23 cellular contexts compared by ENCODE assay signal in the genomic region with DNA sequence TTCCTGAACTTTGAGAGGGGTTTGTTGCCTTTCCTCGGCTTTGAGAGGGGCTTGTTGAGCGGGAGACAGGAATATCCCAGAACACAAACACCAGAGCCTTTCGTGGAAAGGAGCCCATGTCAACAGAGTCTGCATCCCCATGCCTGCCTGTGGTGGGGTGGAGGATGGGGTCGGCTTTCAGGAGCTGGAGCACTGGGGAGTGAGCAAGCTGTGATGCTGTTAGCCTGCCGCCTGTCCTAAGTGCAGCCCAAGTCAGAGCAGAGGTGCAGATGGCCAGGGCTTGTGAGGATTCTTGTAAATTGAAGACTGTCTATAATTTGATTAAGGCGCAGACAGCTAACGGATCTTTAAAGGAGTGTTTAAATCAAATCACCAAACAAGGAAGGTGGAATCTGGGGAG.
A peak's percentile ranks its signal among the peaks of the same experiment; 100 is the strongest.
DNase-seq lines count a peak whose midpoint lies in the region; ATAC-seq and TF ChIP-seq lines count a peak whose summit lies in the region.
"Had no signal": no experiment of that assay in that cellular context is flagged by ENCODE, and none has a peak within 500 bp of the region (broad histone marks: within the 10 kb centered on the region; RNA-seq: fewer than 3 reads in every experiment).

No MANE protein-coding gene starts in this region.

- ATAC-seq in stimulated activated naive CD8-positive, alpha-beta T cell treated with anti-CD3 and anti-CD28 coated beads, Interleukin-15, Interleukin-2, amounts not matched to agents 100 U/mL and 50 U/mL, for 24 hours, result peak; percentile 19
- ATAC-seq in stimulated activated naive CD8-positive, alpha-beta T cell treated with anti-CD3 and anti-CD28 coated beads, Interleukin-15, amount 100 ng/mL, for 72 hours, result no peak
- peak; percentile 84 for ATAC-seq in WTC11
- no peak for ATAC-seq in GM19455 (IDR thresholded peaks at IDR 0.05; ENCODE audit: unreplicated experiment)
- no peak for ATAC-seq in HG02840 (IDR thresholded peaks at IDR 0.05; ENCODE audit: low FRiP score, unreplicated experiment)
- no peak for ATAC-seq in GM19463 (IDR thresholded peaks at IDR 0.05; ENCODE audit: unreplicated experiment)
- ATAC-seq: HepG2, K562 had no signal

- no peak overlapping the region for H2BK5ac ChIP-seq in neuronal stem cell (ENCODE audit: low read length)

- H3K27me3 Mint-ChIP-seq in stimulated activated naive CD8-positive, alpha-beta T cell treated with anti-CD3 and anti-CD28 coated beads, Interleukin-15, amount 100 ng/mL, for 72 hours, result peaks cover 23% of the 10 kb centered on the region
- H3K27me3 Mint-ChIP-seq in WTC11 (ENCODE audit: low read depth), result no peaks in the 10 kb centered on the region

- H3K14ac ChIP-seq in neuronal stem cell (ENCODE audit: low read length), result no peak overlapping the region

- no peak overlapping the region for H3K23ac ChIP-seq in neuronal stem cell (ENCODE audit: low read depth, low read length, poor library complexity)

- no peak overlapping the region for H2BK12ac ChIP-seq in neuronal stem cell (ENCODE audit: low read length)

- peak overlapping the region; percentile 11 for H2AK5ac ChIP-seq in neuronal stem cell (ENCODE audit: low read depth, low read length)

- H3K18ac ChIP-seq in neuronal stem cell (ENCODE audit: low read length), result no peak overlapping the region

- no peak overlapping the region for H3K4me3 Mint-ChIP-seq in stimulated activated naive CD8-positive, alpha-beta T cell treated with anti-CD3 and anti-CD28 coated beads, Interleukin-15, amount 100 ng/mL, for 72 hours
- H3K4me3 Mint-ChIP-seq in WTC11, result no peak overlapping the region
- H3K4me3 Mint-ChIP-seq: CD14-positive monocyte had no signal

- no CpG with 5 or more reads among the region's 7 CpGs for WGBS in neuronal stem cell (ENCODE audit: extremely low coverage in 2 of 2, insufficient read length in 2 of 2, insufficient replicate concordance in 1 of 2), 2 donors

- no peak overlapping the region for H3K4me3 ChIP-seq in neuronal stem cell (ENCODE audit: low read length in 2 of 2)
- H3K4me3 ChIP-seq: K562, MG63 had no signal

- CTCF ChIA-PET in WTC11 (lab: Charles Lee), result interaction anchor here (1.2 to 2.3 kb wide), 3 partner anchors 180 to 341 kb away, joined by 5 to 11 read pairs (median 5); no protein-coding TSS in a partner anchor

- H3K79me1 ChIP-seq in neuronal stem cell (ENCODE audit: low read depth, low read length), result no peaks in the 10 kb centered on the region

- H3K36me3 Mint-ChIP-seq in WTC11, result peaks cover 7% of the 10 kb centered on the region; the same call in 1 of the 2 replicates
- H3K36me3 Mint-ChIP-seq: CD14-positive monocyte had no signal

- no peaks in the 10 kb centered on the region for H3K27me3 ChIP-seq in neuronal stem cell (ENCODE audit: control insufficient read depth in 3 of 3, insufficient read depth in 3 of 3, low read depth in 1 of 3, low read length in 3 of 3)
- H3K27me3 ChIP-seq: MG63 had no signal

- no peak for DNase-seq in stimulated activated naive CD8-positive, alpha-beta T cell treated with anti-CD3 and anti-CD28 coated beads, Interleukin-15, Interleukin-2, amounts not matched to agents 100 U/mL and 50 U/mL, for 24 hours
- no peak for DNase-seq in stimulated activated naive CD8-positive, alpha-beta T cell treated with anti-CD3 and anti-CD28 coated beads, Interleukin-15, amount 100 ng/mL, for 72 hours
- DNase-seq in WTC11 (ENCODE audit: low spot score) (no peak), neuronal stem cell (ENCODE audit: low spot score) (no peak), mesenteric fat pad (ENCODE audit: low spot score) (no peak)
- DNase-seq: AML-193, EL, HCEC 1CT, MG63, NCI-H1048, NCI-H1436, NCI-H187 treated with DMSO at 0.1 percent for 48 hours, NCI-H2107, NCI-H446 treated with DMSO at 0.1 percent for 48 hours, NCI-H774, Right ventricle myocardium superior had no signal

- H3K9me3 ChIP-seq in neuronal stem cell (replicated peaks in 1 of 2; ENCODE audit: control insufficient read depth in 2 of 2, insufficient read depth in 1 of 2, low read depth in 1 of 2, low read length in 2 of 2), result no peaks in the 10 kb centered on the region
- H3K9me3 ChIP-seq: MG63 had no signal

- no peaks in the 10 kb centered on the region for H3K36me3 ChIP-seq in neuronal stem cell (replicated peaks in 1 of 2; ENCODE audit: control insufficient read depth in 2 of 2, insufficient read depth in 2 of 2, low read length in 2 of 2)
- H3K36me3 ChIP-seq: MG63 had no signal

- no peak overlapping the region for H2BK120ac ChIP-seq in neuronal stem cell (ENCODE audit: low read depth, low read length)

- no peak overlapping the region for H2AFZ ChIP-seq in neuronal stem cell (ENCODE audit: low read length)

- no peak overlapping the region for H3K27ac Mint-ChIP-seq in stimulated activated naive CD8-positive, alpha-beta T cell treated with anti-CD3 and anti-CD28 coated beads, Interleukin-15, amount 100 ng/mL, for 72 hours
- no peak overlapping the region for H3K27ac Mint-ChIP-seq in WTC11
- H3K27ac Mint-ChIP-seq: CD14-positive monocyte had no signal

- no peaks in the 10 kb centered on the region for H3K9me3 Mint-ChIP-seq in stimulated activated naive CD8-positive, alpha-beta T cell treated with anti-CD3 and anti-CD28 coated beads, Interleukin-15, amount 100 ng/mL, for 72 hours
- H3K9me3 Mint-ChIP-seq in WTC11, result peaks cover 7% of the 10 kb centered on the region

- no peak overlapping the region for H3K4me2 ChIP-seq in neuronal stem cell (ENCODE audit: insufficient read depth, low read length, poor library complexity, severe bottlenecking)

- no peak overlapping the region for H4K8ac ChIP-seq in neuronal stem cell (ENCODE audit: low read depth, low read length)

- H3K27ac ChIP-seq in neuronal stem cell (replicated peaks; ENCODE audit: low read length), result no peak overlapping the region
- H3K27ac ChIP-seq: HL-60 had no signal

- POLR2A ChIA-PET in WTC11 (lab: Charles Lee), result interaction anchor here (0.6 kb wide), 1 partner anchor 232 kb away, joined by 4 read pairs; no protein-coding TSS in a partner anchor

- no peak overlapping the region for H3K9ac ChIP-seq in neuronal stem cell (ENCODE audit: low read depth, low read length, poor library complexity)

- no peak for TF ChIP-seq CTCF in WTC11 (IDR thresholded peaks at IDR 0.05)

- no peaks in the 10 kb centered on the region for H3K4me1 ChIP-seq in neuronal stem cell (ENCODE audit: control insufficient read depth in 2 of 2, insufficient read depth in 1 of 2, low read depth in 1 of 2, low read length in 2 of 2)

- H4K91ac ChIP-seq in neuronal stem cell (ENCODE audit: low read depth, low read length, poor library complexity), result no peak overlapping the region

- no peaks in the 10 kb centered on the region for H3K4me1 Mint-ChIP-seq in stimulated activated naive CD8-positive, alpha-beta T cell treated with anti-CD3 and anti-CD28 coated beads, Interleukin-15, amount 100 ng/mL, for 72 hours
- peaks cover 6% of the 10 kb centered on the region; the same call in 1 of the 2 replicates for H3K4me1 Mint-ChIP-seq in WTC11
- H3K4me1 Mint-ChIP-seq: CD14-positive monocyte had no signal

- H3K4ac ChIP-seq in neuronal stem cell (ENCODE audit: low read length), result no peak overlapping the region

- H2BK15ac ChIP-seq in neuronal stem cell (ENCODE audit: low read length), result no peak overlapping the region

TF ChIP-seq in WTC11, 78 proteins besides CTCF, POLR2A, EP300 and RAD21:
- no peak for TF ChIP-seq TEAD1 (CRISPR knock-in tag; IDR thresholded peaks at IDR 0.05)
- TF ChIP-seq NR3C1 (CRISPR knock-in tag; conservative IDR thresholded peaks at IDR 0.05; ENCODE audit: low read depth), result no peak
- TF ChIP-seq, protein P1, sequence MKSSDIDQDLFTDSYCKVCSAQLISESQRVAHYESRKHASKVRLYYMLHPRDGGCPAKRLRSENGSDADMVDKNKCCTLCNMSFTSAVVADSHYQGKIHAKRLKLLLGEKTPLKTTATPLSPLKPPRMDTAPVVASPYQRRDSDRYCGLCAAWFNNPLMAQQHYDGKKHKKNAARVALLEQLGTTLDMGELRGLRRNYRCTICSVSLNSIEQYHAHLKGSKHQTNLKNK (CRISPR knock-in tag; IDR thresholded peaks at IDR 0.05), result no peak
- TF ChIP-seq, protein P2, sequence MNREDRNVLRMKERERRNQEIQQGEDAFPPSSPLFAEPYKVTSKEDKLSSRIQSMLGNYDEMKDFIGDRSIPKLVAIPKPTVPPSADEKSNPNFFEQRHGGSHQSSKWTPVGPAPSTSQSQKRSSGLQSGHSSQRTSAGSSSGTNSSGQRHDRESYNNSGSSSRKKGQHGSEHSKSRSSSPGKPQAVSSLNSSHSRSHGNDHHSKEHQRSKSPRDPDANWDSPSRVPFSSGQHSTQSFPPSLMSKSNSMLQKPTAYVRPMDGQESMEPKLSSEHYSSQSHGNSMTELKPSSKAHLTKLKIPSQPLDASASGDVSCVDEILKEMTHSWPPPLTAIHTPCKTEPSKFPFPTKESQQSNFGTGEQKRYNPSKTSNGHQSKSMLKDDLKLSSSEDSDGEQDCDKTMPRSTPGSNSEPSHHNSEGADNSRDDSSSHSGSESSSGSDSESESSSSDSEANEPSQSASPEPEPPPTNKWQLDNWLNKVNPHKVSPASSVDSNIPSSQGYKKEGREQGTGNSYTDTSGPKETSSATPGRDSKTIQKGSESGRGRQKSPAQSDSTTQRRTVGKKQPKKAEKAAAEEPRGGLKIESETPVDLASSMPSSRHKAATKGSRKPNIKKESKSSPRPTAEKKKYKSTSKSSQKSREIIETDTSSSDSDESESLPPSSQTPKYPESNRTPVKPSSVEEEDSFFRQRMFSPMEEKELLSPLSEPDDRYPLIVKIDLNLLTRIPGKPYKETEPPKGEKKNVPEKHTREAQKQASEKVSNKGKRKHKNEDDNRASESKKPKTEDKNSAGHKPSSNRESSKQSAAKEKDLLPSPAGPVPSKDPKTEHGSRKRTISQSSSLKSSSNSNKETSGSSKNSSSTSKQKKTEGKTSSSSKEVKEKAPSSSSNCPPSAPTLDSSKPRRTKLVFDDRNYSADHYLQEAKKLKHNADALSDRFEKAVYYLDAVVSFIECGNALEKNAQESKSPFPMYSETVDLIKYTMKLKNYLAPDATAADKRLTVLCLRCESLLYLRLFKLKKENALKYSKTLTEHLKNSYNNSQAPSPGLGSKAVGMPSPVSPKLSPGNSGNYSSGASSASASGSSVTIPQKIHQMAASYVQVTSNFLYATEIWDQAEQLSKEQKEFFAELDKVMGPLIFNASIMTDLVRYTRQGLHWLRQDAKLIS (CRISPR knock-in tag; IDR thresholded peaks at IDR 0.05; ENCODE audit: borderline replicate concordance), result no peak
- TF ChIP-seq, protein P3, sequence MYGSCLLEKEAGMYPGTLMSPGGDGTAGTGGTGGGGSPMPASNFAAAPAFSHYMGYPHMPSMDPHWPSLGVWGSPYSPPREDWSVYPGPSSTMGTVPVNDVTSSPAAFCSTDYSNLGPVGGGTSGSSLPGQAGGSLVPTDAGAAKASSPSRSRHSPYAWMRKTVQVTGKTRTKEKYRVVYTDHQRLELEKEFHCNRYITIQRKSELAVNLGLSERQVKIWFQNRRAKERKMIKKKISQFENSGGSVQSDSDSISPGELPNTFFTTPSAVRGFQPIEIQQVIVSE (CRISPR knock-in tag; IDR thresholded peaks at IDR 0.05; ENCODE audit: borderline replicate concordance), result no peak
- TF ChIP-seq MYBL2 (CRISPR knock-in tag; IDR thresholded peaks at IDR 0.05), result no peak
- TF ChIP-seq CBFB (CRISPR knock-in tag; IDR thresholded peaks at IDR 0.05; ENCODE audit: low read depth), result no peak
- no peak for TF ChIP-seq CREM (CRISPR knock-in tag; IDR thresholded peaks at IDR 0.05)
TF ChIP-seq in WTC11: peak in this region for 0.

Comparison
In these comparisons a context has a peak if more than half of its experiments do, and no peak if none do; other contexts are left out.
1. ATAC-seq: peak in stimulated activated naive CD8-positive, alpha-beta T cell treated with anti-CD3 and anti-CD28 coated beads, Interleukin-15, Interleukin-2, amounts not matched to agents 100 U/mL and 50 U/mL, for 24 hours (single experiment) and WTC11 (single experiment); none in stimulated activated naive CD8-positive, alpha-beta T cell treated with anti-CD3 and anti-CD28 coated beads, Interleukin-15, amount 100 ng/mL, for 72 hours (single experiment), GM19455 (single experiment), HG02840 (single experiment) and GM19463 (single experiment).